In the genomic region with DNA sequence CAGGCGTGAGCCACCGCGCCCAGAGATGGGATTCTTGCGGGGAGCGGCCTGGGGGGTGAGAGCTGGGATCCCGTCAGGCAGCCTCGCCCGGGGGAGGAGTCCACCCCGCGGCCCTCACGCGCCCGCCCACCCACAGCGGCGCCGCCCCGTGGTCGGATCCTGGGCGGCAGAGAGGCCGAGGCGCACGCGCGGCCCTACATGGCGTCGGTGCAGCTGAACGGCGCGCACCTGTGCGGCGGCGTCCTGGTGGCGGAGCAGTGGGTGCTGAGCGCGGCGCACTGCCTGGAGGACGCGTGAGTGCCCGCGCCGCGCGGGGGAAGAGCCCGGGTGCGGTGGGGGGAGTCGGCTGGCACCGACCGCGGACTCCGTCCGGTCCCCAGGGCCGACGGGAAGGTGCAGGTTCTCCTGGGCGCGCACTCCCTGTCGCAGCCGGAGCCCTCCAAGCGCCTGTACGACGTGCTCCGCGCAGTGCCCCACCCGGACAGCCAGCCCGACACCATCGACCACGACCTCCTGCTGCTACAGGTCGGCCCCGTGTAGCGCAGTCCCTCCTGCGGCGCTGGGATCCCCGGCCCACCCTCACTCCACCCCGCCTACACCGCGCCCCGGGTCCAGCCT, we compare ENCODE assay signal across 8 cellular contexts. TPM values are rescaled to one million over a fixed set of nuclear protein-coding genes. Genes with fewer than 3 reads are reported as not detected.
DNase-seq lines count a peak whose midpoint lies in the region; ATAC-seq and TF ChIP-seq lines count a peak whose summit lies in the region.

No MANE protein-coding gene starts in this region.

- peaks cover 14 to 23% of the 10 kb centered on the region in 2 donors for H3K4me1 ChIP-seq in naive thymus-derived CD4-positive, alpha-beta T cell (ENCODE audit: control insufficient read depth in 2 of 2, insufficient read depth in 2 of 2, low read length in 2 of 2)
- H3K4me1 ChIP-seq in tibial artery, result peaks cover 0 to 31% (median 18%) of the 10 kb centered on the region in 4 donors

- no peaks in the 10 kb centered on the region for H3K36me3 ChIP-seq in naive thymus-derived CD4-positive, alpha-beta T cell (ENCODE audit: control insufficient read depth in 2 of 3, insufficient read depth in 3 of 3, low read length in 3 of 3)
- no peaks in the 10 kb centered on the region for H3K36me3 ChIP-seq in tibial artery

- H3K9me3 ChIP-seq in naive thymus-derived CD4-positive, alpha-beta T cell (ENCODE audit: control insufficient read depth in 2 of 3, low read length in 3 of 3), result no peaks in the 10 kb centered on the region
- no peaks in the 10 kb centered on the region for H3K9me3 ChIP-seq in tibial artery

- no peaks in the 10 kb centered on the region for H3K27me3 ChIP-seq in naive thymus-derived CD4-positive, alpha-beta T cell (ENCODE audit: control insufficient read depth in 2 of 2, insufficient read depth in 2 of 2, low read length in 2 of 2)
- peaks cover 0 to 58% of the 10 kb centered on the region in 2 donors for H3K27me3 ChIP-seq in tibial artery

- CTCF ChIA-PET in naive thymus-derived CD4-positive, alpha-beta T cell (lab: Charles Lee), result no interaction called here

- no peak overlapping the region for H3K4me3 ChIP-seq in naive thymus-derived CD4-positive, alpha-beta T cell (ENCODE audit: low read length)
- peak overlapping the region; percentile 37 to 43 for H3K4me3 ChIP-seq in tibial artery

- no peak overlapping the region for H3K27ac Mint-ChIP-seq in naive thymus-derived CD4-positive, alpha-beta T cell

- peaks cover 0 to 2% (median 0%) of the 10 kb centered on the region in 11 donors for H3K9me3 Mint-ChIP-seq in naive thymus-derived CD4-positive, alpha-beta T cell

- no peak overlapping the region for H3K27ac ChIP-seq in naive thymus-derived CD4-positive, alpha-beta T cell (ENCODE audit: low read depth, low read length)
- H3K27ac ChIP-seq in tibial artery, result no peak overlapping the region

- H3K36me3 Mint-ChIP-seq in naive thymus-derived CD4-positive, alpha-beta T cell, result no peaks in the 10 kb centered on the region

- peaks cover 0 to 21% (median 16%) of the 10 kb centered on the region in 7 donors for H3K4me1 Mint-ChIP-seq in naive thymus-derived CD4-positive, alpha-beta T cell

- H3K27me3 Mint-ChIP-seq in naive thymus-derived CD4-positive, alpha-beta T cell, result peaks cover 0 to 18% (median 0%) of the 10 kb centered on the region in 5 donors

- POLR2A ChIA-PET in naive thymus-derived CD4-positive, alpha-beta T cell (lab: Charles Lee), result interaction anchor here (0.6 to 4.3 kb wide), 3 partner anchors 32 to 59 kb away, joined by 3 to 21 read pairs (median 11); partner anchors contain the start of genes MED16 and RNU6-9

- TF ChIP-seq CTCF in tibial artery (IDR thresholded peaks at IDR 0.05), result no peak

- peak; percentile 56 to 89 (median 85) for DNase-seq in NCI-H1417 (lab: John Stamatoyannopoulos, UW)
- no peak for DNase-seq in NCI-H1417 treated with DMSO at 0.1 percent for 48 hours (lab: John Stamatoyannopoulos, UW)
- DNase-seq in NCI-H1930 (lab: John Stamatoyannopoulos, UW), result peak; percentile 42 to 76
- peak; percentile 58 to 63 for DNase-seq in activated CD4-positive, alpha-beta T cell treated with anti-CD3 and anti-CD28 coated beads, Interleukin-2, amount 50 U/mL, for 48 hours
- DNase-seq in epidermal melanocyte (ENCODE audit: insufficient read length, low spot score), result peak; percentile 82
- DNase-seq in naive thymus-derived CD4-positive, alpha-beta T cell, result peak in 8 of 9 donors; percentile 46 to 69 (median 58)
- peak; percentile 77 to 84 for DNase-seq in tibial artery

- peak; percentile 55 for ATAC-seq in naive thymus-derived CD4-positive, alpha-beta T cell
- no peak for ATAC-seq in HG03565 (IDR thresholded peaks at IDR 0.05; ENCODE audit: unreplicated experiment)

- H3K4me3 Mint-ChIP-seq in naive thymus-derived CD4-positive, alpha-beta T cell, result peak overlapping the region in 6 of 10 donors; percentile 17 to 64 (median 46)

- intact Hi-C loops in naive thymus-derived CD4-positive, alpha-beta T cell (cut with micrococcal nuclease), result loop anchor here (5.0 to 10.0 kb wide), 3 partner anchors 178 to 384 kb away; partner anchors contain the start of genes ARHGAP45 (in 1 of the 2), ATP5F1D (in 1 of the 2) and MIDN (in 1 of the 2)
- intact Hi-C loops in tibial artery (cut with DNase I; ENCODE audit: low total_unique reads), result no loop called here

RNA-seq across cellular contexts. Expression of gene CFD, which starts 1.1 kb away (rescaled TPM):
- 10 to 100 TPM in 2 of 5 experiments, 1 to 10 TPM in 3; 1.3 to 58.0 (median 2.1) TPM for total RNA-seq in naive thymus-derived CD4-positive, alpha-beta T cell
- polyA plus RNA-seq in naive thymus-derived CD4-positive, alpha-beta T cell, result 1 to 10 TPM; 4.9 to 8.0 TPM

RNA-seq across cellular contexts. Expression of gene ELANE, which starts 8.5 kb away (rescaled TPM):
- total RNA-seq in naive thymus-derived CD4-positive, alpha-beta T cell, result 1 to 10 TPM in 1 of 5 experiments, not detected in 4; 4.9 TPM
- polyA plus RNA-seq in naive thymus-derived CD4-positive, alpha-beta T cell, result not detected

RNA-seq across cellular contexts. Expression of gene PRTN3, which starts 19.8 kb away (rescaled TPM):
- 1 to 10 TPM in 1 of 5 experiments, not detected in 4; 2.7 TPM for total RNA-seq in naive thymus-derived CD4-positive, alpha-beta T cell
- not detected for polyA plus RNA-seq in naive thymus-derived CD4-positive, alpha-beta T cell

RNA-seq across cellular contexts. Expression of gene MED16, which starts 32.4 kb away (rescaled TPM):
- 10 to 100 TPM; 47.5 to 78.2 (median 67.6) TPM for total RNA-seq in naive thymus-derived CD4-positive, alpha-beta T cell
- 100 to 1,000 TPM in 1 of 2 donors, 10 to 100 TPM in 1; 65.7 to 142 TPM for polyA plus RNA-seq in naive thymus-derived CD4-positive, alpha-beta T cell

RNA-seq across cellular contexts. Expression of gene RNU6-9, which starts 32.7 kb away (rescaled TPM):
- not detected for total RNA-seq in naive thymus-derived CD4-positive, alpha-beta T cell
- polyA plus RNA-seq in naive thymus-derived CD4-positive, alpha-beta T cell, result not detected
